In the genomic region with DNA sequence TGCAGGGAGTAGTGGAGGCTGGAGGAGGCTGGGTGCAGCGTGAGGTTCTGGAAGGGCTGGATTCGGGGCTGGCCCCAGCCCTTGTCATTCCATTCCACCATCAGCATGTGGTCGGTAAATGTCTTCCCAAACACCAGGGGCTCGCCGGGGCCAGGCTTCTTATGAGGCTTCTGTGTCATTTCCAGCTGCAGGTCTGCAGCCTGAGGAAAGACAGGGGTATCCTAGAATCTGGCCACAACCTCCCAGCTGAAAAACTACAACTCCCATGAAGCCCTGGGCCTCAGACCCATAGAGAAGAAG, we compare ENCODE assay signal across 6 cellular contexts. TPM values are rescaled to one million over a fixed set of nuclear protein-coding genes. Genes with fewer than 3 reads are reported as not detected.
DNase-seq lines count a peak whose midpoint lies in the region; ATAC-seq and TF ChIP-seq lines count a peak whose summit lies in the region.

No MANE protein-coding gene starts in this region.

- ATAC-seq in HG02938 (IDR thresholded peaks at IDR 0.05; ENCODE audit: unreplicated experiment) (no peak), GM21390 (IDR thresholded peaks at IDR 0.05; ENCODE audit: unreplicated experiment) (no peak), gastroesophageal sphincter (no peak)

- no peaks in the 10 kb centered on the region for H3K27me3 ChIP-seq in gastroesophageal sphincter

- H3K27ac ChIP-seq in gastroesophageal sphincter, result no peak overlapping the region

- 67 to 83% methylated on average over 1 to 5 of the region's 5 CpGs for WGBS in gastroesophageal sphincter (ENCODE audit: low coverage in 1 of 2), 2 donors

- no peak overlapping the region for H3K4me3 ChIP-seq in gastroesophageal sphincter

- DNase-seq in ELR (ENCODE audit: low read depth) (peak; percentile 64), T follicular helper cell (ENCODE audit: low read depth) (peak; percentile 27), iris pigment epithelial cell (ENCODE audit: low read depth) (peak; percentile 48)

- peaks cover 0 to 38% (median 3%) of the 10 kb centered on the region in 3 donors for H3K4me1 ChIP-seq in gastroesophageal sphincter

- no peaks in the 10 kb centered on the region for H3K9me3 ChIP-seq in gastroesophageal sphincter

- TF ChIP-seq EP300 in gastroesophageal sphincter (IDR thresholded peaks at IDR 0.05), result no peak

- no peak for TF ChIP-seq POLR2A in gastroesophageal sphincter (IDR thresholded peaks at IDR 0.05)

- peaks cover 0 to 44% of the 10 kb centered on the region in 2 donors for H3K36me3 ChIP-seq in gastroesophageal sphincter

- TF ChIP-seq CTCF in gastroesophageal sphincter (IDR thresholded peaks at IDR 0.05), result no peak

RNA-seq across cellular contexts. Expression of a gene that starts 4.4 kb away (rescaled TPM):
- 10 to 100 TPM; 46.6 to 77.8 (median 57.8) TPM for total RNA-seq in gastroesophageal sphincter

RNA-seq across cellular contexts. Expression of a gene that starts 29.8 kb away (rescaled TPM):
- total RNA-seq in gastroesophageal sphincter, result 10 to 100 TPM in 2 of 4 donors, 1 to 10 TPM in 2; 5.3 to 12.5 (median 8.2) TPM

RNA-seq across cellular contexts. Expression of a gene that starts 51.1 kb away (rescaled TPM):
- total RNA-seq in gastroesophageal sphincter, result not detected

RNA-seq across cellular contexts. Expression of a gene that starts 54.0 kb away (rescaled TPM):
- total RNA-seq in gastroesophageal sphincter, result 1 to 10 TPM in 3 of 4 donors, under 1 TPM in 1; 0.54 to 3.5 (median 2.6) TPM

RNA-seq across cellular contexts. Expression of a gene that starts 59.8 kb away (rescaled TPM):
- total RNA-seq in gastroesophageal sphincter, result under 1 TPM in 1 of 4 donors, not detected in 3; 0.27 TPM
